Comparison of ENCODE assay signal across 19 cellular contexts in the genomic region with DNA sequence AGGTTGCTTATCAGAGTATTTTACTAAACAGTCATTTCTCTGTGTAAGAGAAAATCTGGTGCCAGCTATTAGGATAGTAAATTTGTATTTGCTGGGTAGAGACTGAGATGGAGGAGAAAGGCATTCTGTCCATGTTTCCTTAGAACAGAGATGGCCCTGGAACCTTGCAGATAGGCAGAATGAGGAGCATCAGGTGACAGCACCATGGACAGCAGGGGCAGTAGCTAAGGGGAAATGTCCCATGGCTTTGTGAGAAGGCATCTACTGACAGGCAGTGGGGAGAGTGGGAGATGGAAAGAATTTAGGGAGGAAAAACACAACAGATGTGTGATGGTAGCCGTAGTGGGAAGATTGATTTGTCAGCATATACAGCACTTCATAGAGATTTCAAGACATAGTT.
"Had no signal": no experiment of that assay in that cellular context is flagged by ENCODE, and none has a peak within 500 bp of the region (broad histone marks: within the 10 kb centered on the region; RNA-seq: fewer than 3 reads in every experiment).

No MANE protein-coding gene starts in this region.

- DNase-seq: activated CD4-positive, alpha-beta memory T cell treated with anti-CD3 and anti-CD28 coated beads for 36 hours; activated effector memory CD4-positive, alpha-beta T cell treated with anti-CD3 and anti-CD28 coated beads, Interleukin-2, amount 50 U/mL, for 16 hours; activated T-cell treated with anti-CD3 and anti-CD28 coated beads, Interleukin-2, amount 50 U/mL, for 4 hours; amniotic stem cell; left colon; mucosa of descending colon; natural killer cell; psoas muscle; sigmoid colon; stimulated activated CD4-positive, alpha-beta T cell treated with anti-CD3 and anti-CD28 coated beads, Interleukin-2, amount 100 ng/mL, for 48 hours; stimulated activated naive CD4-positive, alpha-beta T cell treated with Interleukin-2 at 50 U/mL for 16 hours; SW 1271; upper lobe of left lung had no signal

- H3K9me3 Mint-ChIP-seq: activated CD4-positive, alpha-beta memory T cell treated with anti-CD3 and anti-CD28 coated beads for 36 hours; activated naive CD4-positive, alpha-beta T cell treated with anti-CD3 and anti-CD28 coated beads, Interleukin-2, amount 50 U/mL, for 72 hours; activated T-cell treated with anti-CD3 and anti-CD28 coated beads, Interleukin-2, amount 50 U/mL, for 4 hours; natural killer cell; T-helper 2 cell treated with Interferon-gamma antibody and Interleukin-4, amounts not matched to agents 5 μg/mL and 100 μg/mL, for 36 hours had no signal

- H3K27ac Mint-ChIP-seq: activated CD4-positive, alpha-beta memory T cell treated with anti-CD3 and anti-CD28 coated beads for 36 hours; activated naive CD4-positive, alpha-beta T cell treated with anti-CD3 and anti-CD28 coated beads, Interleukin-2, amount 50 U/mL, for 72 hours; natural killer cell; T-helper 2 cell treated with Interferon-gamma antibody and Interleukin-4, amounts not matched to agents 5 μg/mL and 100 μg/mL, for 36 hours had no signal

- H3K36me3 ChIP-seq: gastroesophageal sphincter, sigmoid colon, suprapubic skin, upper lobe of left lung had no signal

- FAIRE-seq: bronchial epithelial cell, colon had no signal

- H3K4me3 ChIP-seq: gastroesophageal sphincter, mucosa of descending colon, psoas muscle, sigmoid colon, suprapubic skin, upper lobe of left lung had no signal

- H3K4me1 ChIP-seq: gastroesophageal sphincter, psoas muscle, sigmoid colon, suprapubic skin, upper lobe of left lung had no signal

- H3K27ac ChIP-seq: gastroesophageal sphincter, psoas muscle, sigmoid colon, suprapubic skin, upper lobe of left lung had no signal

- H3K27me3 ChIP-seq: gastroesophageal sphincter, sigmoid colon, suprapubic skin, upper lobe of left lung had no signal

- H3K9me3 ChIP-seq: gastroesophageal sphincter, mucosa of descending colon, psoas muscle, sigmoid colon, suprapubic skin, upper lobe of left lung had no signal

- H3K4me1 Mint-ChIP-seq: natural killer cell had no signal

- ATAC-seq: activated naive CD4-positive, alpha-beta T cell treated with anti-CD3 and anti-CD28 coated beads, Interleukin-2, amount 50 U/mL, for 72 hours; activated T-cell treated with anti-CD3 and anti-CD28 coated beads, Interleukin-2, amount 50 U/mL, for 4 hours; gastroesophageal sphincter; left colon; mucosa of descending colon; natural killer cell; psoas muscle had no signal

- H3K36me3 Mint-ChIP-seq: activated CD4-positive, alpha-beta memory T cell treated with anti-CD3 and anti-CD28 coated beads for 36 hours; activated naive CD4-positive, alpha-beta T cell treated with anti-CD3 and anti-CD28 coated beads, Interleukin-2, amount 50 U/mL, for 72 hours; natural killer cell had no signal

- H3K4me3 Mint-ChIP-seq: activated CD4-positive, alpha-beta memory T cell treated with anti-CD3 and anti-CD28 coated beads for 36 hours; activated T-cell treated with anti-CD3 and anti-CD28 coated beads, Interleukin-2, amount 50 U/mL, for 4 hours; natural killer cell; T-helper 2 cell treated with Interferon-gamma antibody and Interleukin-4, amounts not matched to agents 5 μg/mL and 100 μg/mL, for 36 hours had no signal
